ENCODE assay signal across 1 cellular context in genomic region chr5:123511648-123512605, GRCh38.
TF ChIP-seq lines count a peak whose summit lies in the region.

TSS of gene CSNK1G3 (plus strand) at chr5:123512177. CDS start at chr5:123545664, 33,487 bp downstream.

TF ChIP-seq in HepG2, 621 proteins besides CTCF, POLR2A, EP300 and RAD21 (continued from another document and continues in another):
- TF ChIP-seq PBX2 (CRISPR knock-in tag; IDR thresholded peaks at IDR 0.05) (no peak), CENPT (CRISPR knock-in tag; IDR thresholded peaks at IDR 0.05; ENCODE audit: low read depth) (no peak; the same call in 1 of the 2 replicates), ZNF234 (CRISPR knock-in tag; conservative IDR thresholded peaks at IDR 0.05) (no peak), ZBTB46 (CRISPR knock-in tag; IDR thresholded peaks at IDR 0.05; ENCODE audit: borderline replicate concordance) (no peak), ZFP1 (CRISPR knock-in tag; IDR thresholded peaks at IDR 0.05) (no peak; the same call in 1 of the 2 replicates), ATF4 (CRISPR knock-in tag; IDR thresholded peaks at IDR 0.05) (peak in 1 of 2 experiments; percentile 54; a peak in 1 of 4 replicates), ZBTB20 (CRISPR knock-in tag; IDR thresholded peaks at IDR 0.05; ENCODE audit: borderline replicate concordance, low read depth) (no peak), ZNF570 (CRISPR knock-in tag; IDR thresholded peaks at IDR 0.05; ENCODE audit: borderline replicate concordance) (no peak), ZXDC (CRISPR knock-in tag; IDR thresholded peaks at IDR 0.05) (no peak), REPIN1 (CRISPR knock-in tag; IDR thresholded peaks at IDR 0.05; ENCODE audit: borderline replicate concordance, low read depth) (no peak), ZSCAN25 (CRISPR knock-in tag; IDR thresholded peaks at IDR 0.05) (peak; percentile 91), ZNF580 (CRISPR knock-in tag; IDR thresholded peaks at IDR 0.05; ENCODE audit: borderline replicate concordance, low read depth) (peak; percentile 64; the same call in 1 of the 2 replicates), SP4 (CRISPR knock-in tag; IDR thresholded peaks at IDR 0.05) (peak; percentile 46; the same call in 1 of the 2 replicates), MEF2D (CRISPR knock-in tag; IDR thresholded peaks at IDR 0.05) (peak; percentile 64; the same call in 1 of the 2 replicates), GATA4 (IDR thresholded peaks at IDR 0.05; ENCODE audit: borderline replicate concordance, low read depth) (peak; percentile 72; the same call in 1 of the 2 replicates), ZNF496 (CRISPR knock-in tag; IDR thresholded peaks at IDR 0.05; ENCODE audit: insufficient replicate concordance) (no peak), SNAPC2 (CRISPR knock-in tag; IDR thresholded peaks at IDR 0.05) (no peak), TFDP2 (CRISPR knock-in tag; IDR thresholded peaks at IDR 0.05) (peak; percentile 51; the same call in 1 of the 2 replicates), ZNF282 (IDR thresholded peaks at IDR 0.05; ENCODE audit: partially characterized antibody) (no peak), ZNF782 (CRISPR knock-in tag; IDR thresholded peaks at IDR 0.05; ENCODE audit: borderline replicate concordance) (no peak; the same call in none of the 2 replicates), ZNF572 (CRISPR knock-in tag; IDR thresholded peaks at IDR 0.05) (no peak), SRSF1 (optimal IDR thresholded peaks at IDR 0.05; ENCODE audit: low read depth, low read length) (peak; percentile 52), CAMTA2 (CRISPR knock-in tag; IDR thresholded peaks at IDR 0.05; ENCODE audit: borderline replicate concordance) (no peak), ZMAT5 (CRISPR knock-in tag; IDR thresholded peaks at IDR 0.05; ENCODE audit: borderline replicate concordance, low read depth) (no peak), U2AF2 (IDR thresholded peaks at IDR 0.05; ENCODE audit: low read depth, low read length) (no peak), ZSCAN21 (CRISPR knock-in tag; IDR thresholded peaks at IDR 0.05; ENCODE audit: borderline replicate concordance) (no peak; the same call in 1 of the 2 replicates), ATF5 (CRISPR knock-in tag; IDR thresholded peaks at IDR 0.05; ENCODE audit: low read depth) (no peak), ZNF703 (CRISPR knock-in tag; IDR thresholded peaks at IDR 0.05; ENCODE audit: borderline replicate concordance) (no peak), RERE (CRISPR knock-in tag; IDR thresholded peaks at IDR 0.05; ENCODE audit: low read depth) (no peak), SUZ12 (IDR thresholded peaks at IDR 0.05; ENCODE audit: low read depth, low read length) (no peak), POLR2AphosphoS2 (IDR thresholded peaks at IDR 0.05; ENCODE audit: low read depth, low read length) (peak; percentile 90; the same call in 1 of the 2 replicates), ARNTL (CRISPR knock-in tag; IDR thresholded peaks at IDR 0.05) (no peak), TAF1 (CRISPR knock-in tag; IDR thresholded peaks at IDR 0.05) (peak; percentile 98), NR1H2 (CRISPR knock-in tag; IDR thresholded peaks at IDR 0.05; ENCODE audit: borderline replicate concordance, low read depth) (no peak), SAP130 (CRISPR knock-in tag; IDR thresholded peaks at IDR 0.05; ENCODE audit: low read depth) (peak; percentile 83), ZBTB34 (CRISPR knock-in tag; IDR thresholded peaks at IDR 0.05) (no peak), ELF3 (CRISPR knock-in tag; IDR thresholded peaks at IDR 0.05) (peak; percentile 98), SNAPC5 (CRISPR knock-in tag; IDR thresholded peaks at IDR 0.05; ENCODE audit: borderline replicate concordance) (no peak), ZNF841 (CRISPR knock-in tag; IDR thresholded peaks at IDR 0.05; ENCODE audit: borderline replicate concordance) (no peak), HDAC6 (IDR thresholded peaks at IDR 0.05; ENCODE audit: low read depth, low read length) (no peak), ZNF792 (CRISPR knock-in tag; IDR thresholded peaks at IDR 0.05) (peak; percentile 54; the same call in 1 of the 2 replicates), ZNF567 (CRISPR knock-in tag; IDR thresholded peaks at IDR 0.05; ENCODE audit: borderline replicate concordance) (no peak), ZNF839 (CRISPR knock-in tag; IDR thresholded peaks at IDR 0.05; ENCODE audit: borderline replicate concordance) (no peak), SNAI1 (CRISPR knock-in tag; IDR thresholded peaks at IDR 0.05; ENCODE audit: borderline replicate concordance) (peak; percentile 60; the same call in 1 of the 2 replicates), ZNF678 (CRISPR knock-in tag; IDR thresholded peaks at IDR 0.05) (no peak), ZFP91 (CRISPR knock-in tag; IDR thresholded peaks at IDR 0.05; ENCODE audit: borderline replicate concordance) (peak; percentile 84)
